ENCODE assay signal across 12 cellular contexts in genomic region chr5:177128551-177128976, GRCh38. TPM values are rescaled to one million over a fixed set of nuclear protein-coding genes. Genes with fewer than 3 reads are reported as not detected.
A peak's percentile ranks its signal among the peaks of the same experiment; 100 is the strongest.
DNase-seq lines count a peak whose midpoint lies in the region; ATAC-seq and TF ChIP-seq lines count a peak whose summit lies in the region.
"Had no signal": no experiment of that assay in that cellular context is flagged by ENCODE, and none has a peak within 500 bp of the region (broad histone marks: within the 10 kb centered on the region; RNA-seq: fewer than 3 reads in every experiment).

No MANE protein-coding gene starts in this region.

- no peak overlapping the region for H3K4me2 ChIP-seq in mesendoderm (ENCODE audit: low read length)

- H3K27ac ChIP-seq in mesendoderm (ENCODE audit: low read depth, low read length): no peak overlapping the region
- H3K27ac ChIP-seq: HL-60 had no signal

- H2AK5ac ChIP-seq in mesendoderm (ENCODE audit: low read length): no peak overlapping the region

- peaks cover 11% of the 10 kb centered on the region for H3K4me1 ChIP-seq in mesendoderm (ENCODE audit: control insufficient read depth, low read depth, low read length)

- H3K56ac ChIP-seq in mesendoderm (ENCODE audit: low read length): no peak overlapping the region

- no peak overlapping the region for H4K5ac ChIP-seq in mesendoderm (ENCODE audit: low read length)

- no peaks in the 10 kb centered on the region for H3K9me3 Mint-ChIP-seq in memory B cell

- DNase-seq in ACHN: peak; percentile 15
- peak; percentile 20 for DNase-seq in ELR (ENCODE audit: low read depth)
- DNase-seq in UCSD-AML1 (lab: John Stamatoyannopoulos, UW; ENCODE audit: unreplicated experiment): peak; percentile 30
- no peak for DNase-seq in memory B cell (ENCODE audit: low spot score in 2 of 2)
- no peak for DNase-seq in DMS153 (lab: John Stamatoyannopoulos, UW)
- DNase-seq in GM13977 (ENCODE audit: low spot score): no peak
- DNase-seq in mesendoderm: no peak
- DNase-seq: activated T-cell treated with anti-CD3 and anti-CD28 coated beads, Interleukin-2, amount 50 U/mL, for 48 hours; NCI-H1105; NCI-H774 had no signal

- TF ChIP-seq CTCF in GM13977 (IDR thresholded peaks at IDR 0.05; ENCODE audit: extremely low read depth, insufficient read depth, missing control alignments): no peak

- H3K27ac Mint-ChIP-seq in memory B cell: peak overlapping the region; percentile 52

- WGBS in mesendoderm (ENCODE audit: extremely low coverage, insufficient coverage, low lambda C conversion rate): no CpG with 5 or more reads among the region's 3 CpGs

- H3K27me3 ChIP-seq in mesendoderm (ENCODE audit: insufficient read depth, low read length, poor library complexity): no peaks in the 10 kb centered on the region

- no peak overlapping the region for H3K4me3 Mint-ChIP-seq in memory B cell

- H3K79me2 ChIP-seq in mesendoderm (ENCODE audit: control insufficient read depth, insufficient read depth, low read length): peaks cover 3% of the 10 kb centered on the region

- no peak overlapping the region for H3K23ac ChIP-seq in mesendoderm (ENCODE audit: low read length)

- in situ Hi-C loops in ACHN (cut with HindIII; ENCODE audit: low pct_ligation_motif_present, low pct_unique_long_range_greater_than_20kb, low sequenced_read_pairs): no loop called here
- in situ Hi-C loops in GM13977 (cut with MboI; ENCODE audit: low pct_unique_long_range_greater_than_20kb, low sequenced_read_pairs, unreplicated experiment): no loop called here

- H2BK5ac ChIP-seq in mesendoderm (ENCODE audit: low read length): no peak overlapping the region

- H2BK15ac ChIP-seq in mesendoderm (replicated peaks; ENCODE audit: low read depth): no peak overlapping the region

- ATAC-seq in memory B cell (ENCODE audit: low read depth) (no peak), HG02610 (IDR thresholded peaks at IDR 0.05; ENCODE audit: unreplicated experiment) (no peak)

- peaks cover 2% of the 10 kb centered on the region for H3K79me1 ChIP-seq in mesendoderm (ENCODE audit: low read length)

- H3K4me1 Mint-ChIP-seq in memory B cell: peaks cover 27% of the 10 kb centered on the region

- no peak overlapping the region for H3K4ac ChIP-seq in mesendoderm (ENCODE audit: low read depth, low read length)

- no peak overlapping the region for H3K18ac ChIP-seq in mesendoderm (ENCODE audit: low read length)

- no peaks in the 10 kb centered on the region for H3K27me3 Mint-ChIP-seq in memory B cell

- H3K36me3 ChIP-seq in mesendoderm (ENCODE audit: control insufficient read depth, insufficient read depth, low read length): no peaks in the 10 kb centered on the region

- no peaks in the 10 kb centered on the region for H3K36me3 Mint-ChIP-seq in memory B cell

- H3K4me3 ChIP-seq in mesendoderm (ENCODE audit: low read length): no peak overlapping the region

- H2BK120ac ChIP-seq in mesendoderm (ENCODE audit: low read depth, low read length): no peak overlapping the region

- no peak overlapping the region for H4K8ac ChIP-seq in mesendoderm (ENCODE audit: low read depth, low read length)

- no peak overlapping the region for H3K9ac ChIP-seq in mesendoderm (ENCODE audit: low read length)

RNA-seq across cellular contexts. Expression of gene NSD1, which starts 5.0 kb away (rescaled TPM):
- polyA plus RNA-seq in mesendoderm (2013, experiment 1 of 2): 38.2 TPM
- polyA plus RNA-seq in mesendoderm (2013, experiment 2 of 2): 38.5 TPM

RNA-seq across cellular contexts. Expression of gene FGFR4, which starts 41.8 kb away (rescaled TPM):
- 28.8 TPM for polyA plus RNA-seq in mesendoderm (2013, experiment 1 of 2)
- polyA plus RNA-seq in mesendoderm (2013, experiment 2 of 2): 30.0 TPM

Comparison
In these comparisons a context has a peak if more than half of its experiments do, and no peak if none do; other contexts are left out.
1. DNase-seq: peak in ACHN (single experiment), ELR (single experiment) and UCSD-AML1 (single experiment); none in memory B cell (0 of 2), DMS153 (single experiment), GM13977 (single experiment) and mesendoderm (single experiment).